ENCODE assay signal across 20 cellular contexts in genomic region chr2:58072102-58072501, GRCh38. TPM values are rescaled to one million over a fixed set of nuclear protein-coding genes. Genes with fewer than 3 reads are reported as not detected.
A peak's percentile ranks its signal among the peaks of the same experiment; 100 is the strongest.
DNase-seq lines count a peak whose midpoint lies in the region; ATAC-seq and FAIRE-seq lines count a peak whose summit lies in the region.
"Had no signal": no experiment of that assay in that cellular context is flagged by ENCODE, and none has a peak within 500 bp of the region (broad histone marks: within the 10 kb centered on the region; RNA-seq: fewer than 3 reads in every experiment).

No MANE protein-coding gene starts in this region.

- H2AK5ac ChIP-seq in mesenchymal stem cell (ENCODE audit: low read length, severe bottlenecking): no peak overlapping the region

- no peak overlapping the region for H3K4me2 ChIP-seq in mesenchymal stem cell (ENCODE audit: low read length, poor library complexity, severe bottlenecking)
- H3K4me2 ChIP-seq: PC-9 had no signal

- H3K4me3 ChIP-seq in mesenchymal stem cell (ENCODE audit: insufficient read depth in 1 of 2, low read depth in 1 of 2, low read length in 2 of 2): no peak overlapping the region
- H3K4me3 ChIP-seq: PC-9, SJCRH30 had no signal

- no peaks in the 10 kb centered on the region for H3K27me3 ChIP-seq in mesenchymal stem cell (ENCODE audit: control insufficient read depth in 1 of 2, insufficient read depth in 1 of 2, low read length in 2 of 2)
- H3K27me3 ChIP-seq: SJCRH30 had no signal

- peak overlapping the region; percentile 73 for H2BK5ac ChIP-seq in mesenchymal stem cell (ENCODE audit: low read depth, low read length, poor library complexity, severe bottlenecking)

- H3K18ac ChIP-seq in mesenchymal stem cell (ENCODE audit: low read depth in 1 of 2, low read length in 2 of 2): no peak overlapping the region

- no peaks in the 10 kb centered on the region for H3K4me1 ChIP-seq in mesenchymal stem cell (ENCODE audit: control insufficient read depth, insufficient read depth, low read depth, low read length)
- H3K4me1 ChIP-seq: SJCRH30 had no signal

- H3K79me1 ChIP-seq in mesenchymal stem cell (replicated peaks; ENCODE audit: low read length, poor library complexity, severe bottlenecking): peaks cover 14% of the 10 kb centered on the region

- peak; percentile 3 for FAIRE-seq in G401.6 (lab: Jason Lieb, UNC)
- FAIRE-seq: GM12892 had no signal

- H3K14ac ChIP-seq in mesenchymal stem cell (ENCODE audit: low read length in 2 of 2): no peak overlapping the region

- no peak overlapping the region for H2BK15ac ChIP-seq in mesenchymal stem cell (ENCODE audit: low read depth, poor library complexity, severe bottlenecking)

- H3K9me3 ChIP-seq in mesenchymal stem cell (ENCODE audit: control insufficient read depth, low read length): peaks cover 7% of the 10 kb centered on the region
- H3K9me3 ChIP-seq: SJCRH30 had no signal

- H3K23ac ChIP-seq in mesenchymal stem cell (ENCODE audit: low read length in 2 of 2): no peak overlapping the region

- no peak overlapping the region for H2AFZ ChIP-seq in mesenchymal stem cell (ENCODE audit: low read depth, low read length)
- H2AFZ ChIP-seq: PC-9 had no signal

- DNase-seq in mesenchymal stem cell (no peak), SHP77 (lab: John Stamatoyannopoulos, UW) (no peak), NCI-H82 (lab: John Stamatoyannopoulos, UW) (no peak)
- DNase-seq: Calu3; CD4-positive, alpha-beta memory T cell; EL; H7; HFFc6; KG1; NCI-H1417 treated with DMSO at 0.1 percent for 48 hours; NCI-H187 treated with DMSO at 0.1 percent for 48 hours; NCI-H2227 treated with DMSO at 0.1 percent for 48 hours; NCI-H524; PC-9; SJCRH30 had no signal

- H4K91ac ChIP-seq in mesenchymal stem cell (ENCODE audit: low read length): no peak overlapping the region

- H3K27ac ChIP-seq in mesenchymal stem cell (ENCODE audit: low read length, poor library complexity, severe bottlenecking): no peak overlapping the region
- H3K27ac ChIP-seq: PC-9, SJCRH30 had no signal

- no peak overlapping the region for H3K9ac ChIP-seq in mesenchymal stem cell (ENCODE audit: low read length)

- no peak overlapping the region for H2BK12ac ChIP-seq in mesenchymal stem cell (ENCODE audit: low read length in 2 of 2)

- no peak overlapping the region for H3K4ac ChIP-seq in mesenchymal stem cell (ENCODE audit: low read depth in 1 of 2, low read length in 2 of 2)

- no peak overlapping the region for H4K8ac ChIP-seq in mesenchymal stem cell (ENCODE audit: low read length)

- peaks cover 0 to 38% of the 10 kb centered on the region in 2 experiments for H3K36me3 ChIP-seq in mesenchymal stem cell (ENCODE audit: control insufficient read depth in 1 of 2, insufficient read depth in 2 of 2, low read depth in 1 of 2, low read length in 2 of 2)
- H3K36me3 ChIP-seq: SJCRH30 had no signal

- ATAC-seq in GM19351 (IDR thresholded peaks at IDR 0.05; ENCODE audit: unreplicated experiment) (peak; percentile 50), HG03442 (IDR thresholded peaks at IDR 0.05; ENCODE audit: unreplicated experiment) (peak; percentile 55), HG02970 (IDR thresholded peaks at IDR 0.05; ENCODE audit: low FRiP score, unreplicated experiment) (no peak)

- WGBS in mesenchymal stem cell: 100% methylated on average over 1 of the region's 1 CpG

- H2BK120ac ChIP-seq in mesenchymal stem cell (ENCODE audit: low read depth, low read length): no peak overlapping the region

RNA-seq across cellular contexts. Expression of gene VRK2, which starts 25.5 kb away (rescaled TPM):
- polyA plus RNA-seq in mesenchymal stem cell (2013, experiment 1 of 2): 17.4 TPM
- polyA plus RNA-seq in mesenchymal stem cell (2013, experiment 2 of 2): 17.0 TPM
